In the genomic region with DNA sequence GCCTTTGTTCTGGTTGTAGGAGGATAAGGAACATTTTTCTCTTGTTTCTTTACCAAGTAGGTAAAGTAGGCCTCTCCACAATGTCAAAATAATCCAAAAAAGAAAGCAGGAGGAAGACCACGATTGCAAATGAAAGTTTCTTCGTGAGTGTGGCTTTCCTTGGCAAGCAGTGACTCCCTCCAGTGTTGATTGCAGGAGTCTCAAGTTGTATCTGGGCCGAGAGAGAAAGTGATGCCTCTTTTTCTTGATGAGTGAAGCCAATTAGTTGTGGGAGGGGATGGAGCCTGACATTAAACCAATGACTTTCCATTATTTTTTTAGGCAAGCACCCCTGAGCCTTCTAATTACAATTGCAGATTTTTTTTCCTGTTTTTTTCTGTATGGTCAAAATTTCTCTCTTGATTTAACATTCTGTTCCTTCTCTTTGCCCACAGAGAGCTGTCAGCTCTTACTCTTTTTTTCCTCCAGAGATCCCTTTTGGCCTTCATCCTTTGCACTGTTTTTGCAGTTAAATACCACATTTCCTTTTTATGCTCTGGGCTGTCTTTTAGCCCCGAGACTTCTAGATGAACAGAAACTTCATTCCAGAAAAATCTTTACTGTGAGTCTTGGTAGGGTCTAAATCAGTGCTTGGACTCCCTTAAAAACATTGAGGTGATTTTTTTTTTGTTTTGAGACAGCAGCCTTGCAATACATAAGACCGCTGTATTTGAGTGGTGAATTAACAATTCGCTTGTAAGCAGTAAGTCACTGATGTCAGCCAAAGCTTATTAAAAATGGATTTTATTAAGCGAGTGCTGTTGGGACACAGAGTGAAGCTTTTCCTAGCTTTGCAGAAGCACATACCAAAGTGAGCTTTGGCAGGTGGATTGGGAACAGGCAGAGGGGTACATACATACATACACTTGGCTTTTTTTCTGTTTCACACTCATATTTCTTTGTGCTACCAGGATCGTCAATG, we compare ENCODE assay signal across 22 cellular contexts. TPM values are rescaled to one million over a fixed set of nuclear protein-coding genes. Genes with fewer than 3 reads are reported as not detected.
A peak's percentile ranks its signal among the peaks of the same experiment; 100 is the strongest.
DNase-seq lines count a peak whose midpoint lies in the region; ATAC-seq and TF ChIP-seq lines count a peak whose summit lies in the region.
"Had no signal": no experiment of that assay in that cellular context is flagged by ENCODE, and none has a peak within 500 bp of the region (broad histone marks: within the 10 kb centered on the region; RNA-seq: fewer than 3 reads in every experiment).

No MANE protein-coding gene starts in this region.

- H3K4me1 Mint-ChIP-seq in effector memory CD8-positive, alpha-beta T cell (ENCODE audit: low read depth in 2 of 2), result peaks cover 34 to 43% of the 10 kb centered on the region in 2 donors

- H3K9me3 Mint-ChIP-seq in effector memory CD8-positive, alpha-beta T cell, result no peaks in the 10 kb centered on the region
- H3K9me3 Mint-ChIP-seq: stimulated activated naive B cell treated with anti-CD40 and anti-IgM and Interleukin-4, amounts not matched to agents 10 μg/mL and 1 μg/mL and 100 μg/mL, for 72 hours had no signal

- peaks cover 0 to 1% (median 0%) of the 10 kb centered on the region in 12 donors for H3K9me3 ChIP-seq in heart left ventricle
- H3K9me3 ChIP-seq in muscle layer of colon (ENCODE audit: low read length), result no peaks in the 10 kb centered on the region
- H3K9me3 ChIP-seq in left lung, result no peaks in the 10 kb centered on the region
- H3K9me3 ChIP-seq in gastrocnemius medialis, result no peaks in the 10 kb centered on the region
- H3K9me3 ChIP-seq: colonic mucosa had no signal

- H3K27ac ChIP-seq in heart left ventricle (peak overlapping the region in 2 of 12 donors; percentile 28 to 39), muscle layer of colon (ENCODE audit: low read depth, low read length) (peak overlapping the region; percentile 10), left lung (no peak overlapping the region), gastrocnemius medialis (peak overlapping the region in 2 of 4 donors; percentile 23 to 48)
- H3K27ac ChIP-seq: colonic mucosa had no signal

- TF ChIP-seq CTCF in heart left ventricle (IDR thresholded peaks at IDR 0.05), result peak in 2 of 12 donors; percentile 13 to 28
- no peak for TF ChIP-seq CTCF in left lung (IDR thresholded peaks at IDR 0.05)
- no peak for TF ChIP-seq CTCF in gastrocnemius medialis (IDR thresholded peaks at IDR 0.05 in 4 of 5, conservative IDR thresholded peaks at IDR 0.05 in 1 of 5)

- DNase-seq in Right ventricle myocardium superior (no peak), heart left ventricle (no peak), left lung (no peak), gastrocnemius medialis (no peak), NCI-H2081 treated with DMSO at 0.1 percent for 48 hours (lab: John Stamatoyannopoulos, UW) (no peak)
- no peak for DNase-seq in effector memory CD8-positive, alpha-beta T cell
- DNase-seq: activated CD4-positive, alpha-beta T cell treated with anti-CD3 and anti-CD28 coated beads for 48 hours; activated CD8-positive, alpha-beta memory T cell treated with anti-CD3 and anti-CD28 coated beads, Interleukin-2, amount 50 U/mL, for 48 hours; activated effector memory CD4-positive, alpha-beta T cell treated with Interleukin-2 at 50 U/mL for 16 hours; colonic mucosa; foreskin fibroblast; hippocampal formation; MM.1S; NCI-H1694 treated with DMSO at 0.1 percent for 48 hours; SIG-M5; stimulated activated CD4-positive, alpha-beta T cell treated with anti-CD3 and anti-CD28 coated beads, Interleukin-1b, Interleukin-23, amount 100 ng/mL, for 48 hours; stimulated activated naive B cell treated with anti-CD40 and anti-IgM and Interleukin-4, amounts not matched to agents 10 μg/mL and 1 μg/mL and 100 μg/mL, for 72 hours; T-helper 1 cell had no signal

- in situ Hi-C loops in gastrocnemius medialis (cut with MboI; ENCODE audit: low sequenced_read_pairs in 4 of 4), result no loop called here

- intact Hi-C loops in Right ventricle myocardium superior (cut with DNase I), result no loop called here
- intact Hi-C loops in heart left ventricle (cut with DNase I), result no loop called here
- intact Hi-C loops in left lung (cut with DNase I), result no loop called here
- intact Hi-C loops in gastrocnemius medialis (cut with DNase I; ENCODE audit: low total_unique reads), result no loop called here

- TF ChIP-seq POLR2A in heart left ventricle (IDR thresholded peaks at IDR 0.05) (no peak), gastrocnemius medialis (IDR thresholded peaks at IDR 0.05) (no peak)

- H3K27me3 ChIP-seq in heart left ventricle (no peaks in the 10 kb centered on the region), muscle layer of colon (ENCODE audit: control insufficient read depth in 1 of 2, insufficient read depth in 2 of 2, low read length in 2 of 2) (no peaks in the 10 kb centered on the region), left lung (no peaks in the 10 kb centered on the region), gastrocnemius medialis (no peaks in the 10 kb centered on the region)
- H3K27me3 ChIP-seq: colonic mucosa had no signal

- H3K4me1 ChIP-seq in heart left ventricle (peaks cover 0 to 33% (median 12%) of the 10 kb centered on the region in 12 donors), muscle layer of colon (ENCODE audit: insufficient read depth, low read length) (peaks cover 28% of the 10 kb centered on the region), left lung (peaks cover 0 to 20% of the 10 kb centered on the region in 2 donors), gastrocnemius medialis (peaks cover 5 to 21% of the 10 kb centered on the region in 2 donors)
- H3K4me1 ChIP-seq: colonic mucosa had no signal

- peak overlapping the region in 1 of 2 donors; percentile 44 for H3K27ac Mint-ChIP-seq in effector memory CD8-positive, alpha-beta T cell
- H3K27ac Mint-ChIP-seq: CD14-positive monocyte; stimulated activated naive B cell treated with anti-CD40 and anti-IgM and Interleukin-4, amounts not matched to agents 10 μg/mL and 1 μg/mL and 100 μg/mL, for 72 hours had no signal

- H3K36me3 ChIP-seq in heart left ventricle (peaks cover 0 to 30% (median 21%) of the 10 kb centered on the region in 9 donors), muscle layer of colon (ENCODE audit: insufficient read depth, low read length) (peaks cover 5% of the 10 kb centered on the region), left lung (peaks cover 0 to 21% of the 10 kb centered on the region in 2 donors), gastrocnemius medialis (no peaks in the 10 kb centered on the region)
- H3K36me3 ChIP-seq: colonic mucosa had no signal

- H3K4me3 ChIP-seq in heart left ventricle (no peak overlapping the region), muscle layer of colon (ENCODE audit: low read depth in 1 of 2, low read length in 2 of 2) (no peak overlapping the region), left lung (no peak overlapping the region), gastrocnemius medialis (no peak overlapping the region)
- H3K4me3 ChIP-seq: colonic mucosa had no signal

- peak overlapping the region; percentile 2 to 3 for H3K4me3 Mint-ChIP-seq in effector memory CD8-positive, alpha-beta T cell
- H3K4me3 Mint-ChIP-seq: CD14-positive monocyte; stimulated activated naive B cell treated with anti-CD40 and anti-IgM and Interleukin-4, amounts not matched to agents 10 μg/mL and 1 μg/mL and 100 μg/mL, for 72 hours had no signal

- peak; percentile 72 for ATAC-seq in Right ventricle myocardium superior (ENCODE audit: poor library complexity)
- no peak for ATAC-seq in heart left ventricle
- no peak for ATAC-seq in effector memory CD8-positive, alpha-beta T cell (replicated peaks)
- no peak for ATAC-seq in left lung
- no peak for ATAC-seq in HG03280 (IDR thresholded peaks at IDR 0.05; ENCODE audit: unreplicated experiment)
- ATAC-seq in gastrocnemius medialis, result no peak
- ATAC-seq: stimulated activated naive B cell treated with anti-CD40 and anti-IgM and Interleukin-4, amounts not matched to agents 10 μg/mL and 1 μg/mL and 100 μg/mL, for 72 hours had no signal

- H3K27me3 Mint-ChIP-seq in effector memory CD8-positive, alpha-beta T cell, result no peaks in the 10 kb centered on the region
- H3K27me3 Mint-ChIP-seq: stimulated activated naive B cell treated with anti-CD40 and anti-IgM and Interleukin-4, amounts not matched to agents 10 μg/mL and 1 μg/mL and 100 μg/mL, for 72 hours had no signal

- no peak overlapping the region for H3K9ac ChIP-seq in muscle layer of colon (ENCODE audit: low read length)

- peaks cover 18% of the 10 kb centered on the region for H3K36me3 Mint-ChIP-seq in effector memory CD8-positive, alpha-beta T cell (ENCODE audit: insufficient read depth)

- WGBS in heart left ventricle, 4 donors, result 57 to 80% (median 69%) methylated on average over 8 of the region's 8 CpGs

RNA-seq across cellular contexts. Expression of a gene that starts 15.8 kb away (rescaled TPM):
- total RNA-seq in Right ventricle myocardium superior (5.5 TPM), heart left ventricle (1 to 10 TPM; 5.4 to 9.7 (median 7.1) TPM), left lung (10 to 100 TPM; 16.0 to 17.0 TPM), gastrocnemius medialis (1 to 10 TPM; 4.2 to 5.6 (median 4.7) TPM)
- 1 to 10 TPM; 2.4 to 5.2 TPM for polyA plus RNA-seq in heart left ventricle

RNA-seq across cellular contexts. Expression of a gene that starts 45.3 kb away (rescaled TPM):
- total RNA-seq in Right ventricle myocardium superior (0.27 TPM), heart left ventricle (1 to 10 TPM in 1 of 9 donors, under 1 TPM in 6, not detected in 2; 0.12 to 1.3 (median 0.19) TPM), left lung (under 1 TPM; 0.10 to 0.12 TPM), gastrocnemius medialis (not detected)
- under 1 TPM; 0.03 to 0.19 TPM for polyA plus RNA-seq in heart left ventricle
- total RNA-seq: lung microvascular endothelial cell had no signal
- polyA plus RNA-seq: CD14-positive monocyte had no signal
